ENCODE assay signal across 1 cellular context in genomic region chrX:49166914-49167739, GRCh38.
TF ChIP-seq lines count a peak whose summit lies in the region.

No MANE protein-coding gene starts in this region.

TF ChIP-seq in K562, 482 proteins besides CTCF, POLR2A, EP300 and RAD21 (continued from another document and continues in another):
- TF ChIP-seq TEAD4 (IDR thresholded peaks at IDR 0.05; ENCODE audit: low read length), result peak; percentile 51; the same call in 1 of the 2 replicates
- no peak for TF ChIP-seq TEAD4 (CRISPR knock-in tag; IDR thresholded peaks at IDR 0.05; ENCODE audit: borderline replicate concordance)
- TF ChIP-seq YY1 (IDR thresholded peaks at IDR 0.05; ENCODE audit: borderline replicate concordance in 1 of 3, control insufficient read depth in 1 of 3, extremely low read depth in 1 of 3, insufficient read depth in 3 of 3, insufficient read length in 1 of 3, insufficient replicate concordance in 2 of 3, low read depth in 1 of 3, low read length in 2 of 3), result peak in 1 of 3 experiments; percentile 58
- TF ChIP-seq ZNF316 (IDR thresholded peaks at IDR 0.05), result peak; percentile 72; the same call in 1 of the 2 replicates
- TF ChIP-seq, protein P1, sequence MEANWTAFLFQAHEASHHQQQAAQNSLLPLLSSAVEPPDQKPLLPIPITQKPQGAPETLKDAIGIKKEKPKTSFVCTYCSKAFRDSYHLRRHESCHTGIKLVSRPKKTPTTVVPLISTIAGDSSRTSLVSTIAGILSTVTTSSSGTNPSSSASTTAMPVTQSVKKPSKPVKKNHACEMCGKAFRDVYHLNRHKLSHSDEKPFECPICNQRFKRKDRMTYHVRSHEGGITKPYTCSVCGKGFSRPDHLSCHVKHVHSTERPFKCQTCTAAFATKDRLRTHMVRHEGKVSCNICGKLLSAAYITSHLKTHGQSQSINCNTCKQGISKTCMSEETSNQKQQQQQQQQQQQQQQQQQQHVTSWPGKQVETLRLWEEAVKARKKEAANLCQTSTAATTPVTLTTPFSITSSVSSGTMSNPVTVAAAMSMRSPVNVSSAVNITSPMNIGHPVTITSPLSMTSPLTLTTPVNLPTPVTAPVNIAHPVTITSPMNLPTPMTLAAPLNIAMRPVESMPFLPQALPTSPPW (CRISPR knock-in tag; IDR thresholded peaks at IDR 0.05), result peak; percentile 64; the same call in 1 of the 2 replicates
- peak in 1 of 2 experiments; percentile 84; a peak in 2 of 4 replicates for TF ChIP-seq SRF (CRISPR knock-in tag; IDR thresholded peaks at IDR 0.05)
- no peak for TF ChIP-seq NELFE (IDR thresholded peaks at IDR 0.05; ENCODE audit: insufficient read depth, insufficient read length)
- 0 out of 2 replicates have a peak, but pooled peaks have one; percentile 6 for TF ChIP-seq HCFC1 (IDR thresholded peaks at IDR 0.05; ENCODE audit: low read depth, low read length)
- TF ChIP-seq MTA1 (IDR thresholded peaks at IDR 0.05; ENCODE audit: borderline replicate concordance), result peak; percentile 47; the same call in 1 of the 2 replicates
- TF ChIP-seq, protein P2, sequence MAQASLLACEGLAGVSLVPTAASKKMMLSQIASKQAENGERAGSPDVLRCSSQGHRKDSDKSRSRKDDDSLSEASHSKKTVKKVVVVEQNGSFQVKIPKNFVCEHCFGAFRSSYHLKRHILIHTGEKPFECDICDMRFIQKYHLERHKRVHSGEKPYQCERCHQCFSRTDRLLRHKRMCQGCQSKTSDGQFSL (CRISPR knock-in tag; IDR thresholded peaks at IDR 0.05), result no peak
- TF ChIP-seq, protein P2 (tag; IDR thresholded peaks at IDR 0.05), result peak in 1 of 2 experiments; percentile 47; a peak in 2 of 4 replicates
- TF ChIP-seq ZEB2 (IDR thresholded peaks at IDR 0.05), result peak; percentile 66; the same call in 1 of the 2 replicates
- peak; percentile 59; the same call in 1 of the 2 replicates for TF ChIP-seq SMARCC2 (IDR thresholded peaks at IDR 0.05; ENCODE audit: low read depth)
- TF ChIP-seq TAF1 (IDR thresholded peaks at IDR 0.05; ENCODE audit: control insufficient read depth, extremely low read depth, insufficient read depth, low read length, severe bottlenecking), result peak; percentile 71
- TF ChIP-seq ZBTB1 (CRISPR knock-in tag; IDR thresholded peaks at IDR 0.05; ENCODE audit: borderline replicate concordance, low read depth), result 0 out of 2 replicates have a peak, but pooled peaks have one; percentile 24
- peak; percentile 37 to 66; a peak in 1 of 4 replicates for TF ChIP-seq UBTF (IDR thresholded peaks at IDR 0.05; ENCODE audit: borderline replicate concordance in 1 of 2, low read depth in 2 of 2, low read length in 2 of 2)
- no peak for TF ChIP-seq PCBP2 (IDR thresholded peaks at IDR 0.05; ENCODE audit: low read depth, low read length, poor library complexity, severe bottlenecking)
- TF ChIP-seq ID3 (CRISPR knock-in tag; IDR thresholded peaks at IDR 0.05), result no peak
- TF ChIP-seq ID3 (tag; IDR thresholded peaks at IDR 0.05), result 0 out of 2 replicates have a peak, but pooled peaks have one; percentile 54
- TF ChIP-seq ZNF639 (CRISPR knock-in tag; conservative IDR thresholded peaks at IDR 0.05 in 1 of 2, IDR thresholded peaks at IDR 0.05 in 1 of 2), result 0 out of 4 replicates have a peak, but pooled peaks of 1 of the 2 experiments have one; percentile 37
- TF ChIP-seq NFE2 (IDR thresholded peaks at IDR 0.05; ENCODE audit: low read depth), result peak; percentile 92
- no peak for TF ChIP-seq NR1H2 (CRISPR knock-in tag; IDR thresholded peaks at IDR 0.05)
- peak; percentile 71; the same call in 1 of the 2 replicates for TF ChIP-seq ZNF589 (CRISPR knock-in tag; IDR thresholded peaks at IDR 0.05; ENCODE audit: low read depth)
- peak; percentile 99 for TF ChIP-seq ETV1 (tag; conservative IDR thresholded peaks at IDR 0.05; ENCODE audit: low read depth)
- TF ChIP-seq FOXJ3 (CRISPR knock-in tag; IDR thresholded peaks at IDR 0.05), result no peak
- TF ChIP-seq GATAD2A (IDR thresholded peaks at IDR 0.05), result peak; percentile 60; the same call in 1 of the 2 replicates
- peak; percentile 57 for TF ChIP-seq ZNF24 (IDR thresholded peaks at IDR 0.05)
- TF ChIP-seq CHCHD3 (CRISPR knock-in tag; IDR thresholded peaks at IDR 0.05), result no peak
- TF ChIP-seq CHAMP1 (IDR thresholded peaks at IDR 0.05), result no peak
- TF ChIP-seq SETDB1 (IDR thresholded peaks at IDR 0.05; ENCODE audit: low read length), result no peak
- no peak for TF ChIP-seq PTRF (tag; IDR thresholded peaks at IDR 0.05)
- peak; percentile 51 for TF ChIP-seq TCF3 (CRISPR knock-in tag; IDR thresholded peaks at IDR 0.05)
- peak; percentile 26; the same call in 1 of the 2 replicates for TF ChIP-seq NCOR1 (IDR thresholded peaks at IDR 0.05)
- TF ChIP-seq THRB (CRISPR knock-in tag; conservative IDR thresholded peaks at IDR 0.05), result 0 out of 2 replicates have a peak, but pooled peaks have one; percentile 14
- peak; percentile 81 for TF ChIP-seq POLR2G (IDR thresholded peaks at IDR 0.05; ENCODE audit: low read depth, low read length)
- no peak for TF ChIP-seq TOE1 (IDR thresholded peaks at IDR 0.05; ENCODE audit: borderline replicate concordance)
- TF ChIP-seq TOE1 (CRISPR knock-in tag; IDR thresholded peaks at IDR 0.05; ENCODE audit: borderline replicate concordance, low read depth), result no peak
- TF ChIP-seq ETV6 (IDR thresholded peaks at IDR 0.05; ENCODE audit: borderline replicate concordance in 1 of 2, low read depth in 2 of 2, low read length in 1 of 2), result peak in 1 of 2 experiments; percentile 63; a peak in 1 of 4 replicates
- no peak for TF ChIP-seq ETV6 (CRISPR knock-in tag; IDR thresholded peaks at IDR 0.05; ENCODE audit: borderline replicate concordance)
- TF ChIP-seq MTF1 (CRISPR knock-in tag; IDR thresholded peaks at IDR 0.05; ENCODE audit: borderline replicate concordance), result 0 out of 2 replicates have a peak, but pooled peaks have one; percentile 30
- TF ChIP-seq SOX6 (IDR thresholded peaks at IDR 0.05), result peak; percentile 58
- TF ChIP-seq, protein P3, sequence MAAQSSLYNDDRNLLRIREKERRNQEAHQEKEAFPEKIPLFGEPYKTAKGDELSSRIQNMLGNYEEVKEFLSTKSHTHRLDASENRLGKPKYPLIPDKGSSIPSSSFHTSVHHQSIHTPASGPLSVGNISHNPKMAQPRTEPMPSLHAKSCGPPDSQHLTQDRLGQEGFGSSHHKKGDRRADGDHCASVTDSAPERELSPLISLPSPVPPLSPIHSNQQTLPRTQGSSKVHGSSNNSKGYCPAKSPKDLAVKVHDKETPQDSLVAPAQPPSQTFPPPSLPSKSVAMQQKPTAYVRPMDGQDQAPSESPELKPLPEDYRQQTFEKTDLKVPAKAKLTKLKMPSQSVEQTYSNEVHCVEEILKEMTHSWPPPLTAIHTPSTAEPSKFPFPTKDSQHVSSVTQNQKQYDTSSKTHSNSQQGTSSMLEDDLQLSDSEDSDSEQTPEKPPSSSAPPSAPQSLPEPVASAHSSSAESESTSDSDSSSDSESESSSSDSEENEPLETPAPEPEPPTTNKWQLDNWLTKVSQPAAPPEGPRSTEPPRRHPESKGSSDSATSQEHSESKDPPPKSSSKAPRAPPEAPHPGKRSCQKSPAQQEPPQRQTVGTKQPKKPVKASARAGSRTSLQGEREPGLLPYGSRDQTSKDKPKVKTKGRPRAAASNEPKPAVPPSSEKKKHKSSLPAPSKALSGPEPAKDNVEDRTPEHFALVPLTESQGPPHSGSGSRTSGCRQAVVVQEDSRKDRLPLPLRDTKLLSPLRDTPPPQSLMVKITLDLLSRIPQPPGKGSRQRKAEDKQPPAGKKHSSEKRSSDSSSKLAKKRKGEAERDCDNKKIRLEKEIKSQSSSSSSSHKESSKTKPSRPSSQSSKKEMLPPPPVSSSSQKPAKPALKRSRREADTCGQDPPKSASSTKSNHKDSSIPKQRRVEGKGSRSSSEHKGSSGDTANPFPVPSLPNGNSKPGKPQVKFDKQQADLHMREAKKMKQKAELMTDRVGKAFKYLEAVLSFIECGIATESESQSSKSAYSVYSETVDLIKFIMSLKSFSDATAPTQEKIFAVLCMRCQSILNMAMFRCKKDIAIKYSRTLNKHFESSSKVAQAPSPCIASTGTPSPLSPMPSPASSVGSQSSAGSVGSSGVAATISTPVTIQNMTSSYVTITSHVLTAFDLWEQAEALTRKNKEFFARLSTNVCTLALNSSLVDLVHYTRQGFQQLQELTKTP (IDR thresholded peaks at IDR 0.05; ENCODE audit: low read depth in 1 of 2, partially characterized antibody in 2 of 2), result peak in 1 of 2 experiments; percentile 42
- TF ChIP-seq HSF4 (CRISPR knock-in tag; IDR thresholded peaks at IDR 0.05; ENCODE audit: borderline replicate concordance), result no peak
- TF ChIP-seq ZNF408 (CRISPR knock-in tag; IDR thresholded peaks at IDR 0.05; ENCODE audit: low read depth), result no peak
- TF ChIP-seq RNF2 (IDR thresholded peaks at IDR 0.05), result peak; percentile 99
- no peak for TF ChIP-seq RFX7 (CRISPR knock-in tag; IDR thresholded peaks at IDR 0.05)
- 0 out of 2 replicates have a peak, but pooled peaks have one; percentile 18 for TF ChIP-seq BACH1 (tag; IDR thresholded peaks at IDR 0.05)
- no peak for TF ChIP-seq ZNF143 (CRISPR knock-in tag; IDR thresholded peaks at IDR 0.05)
- TF ChIP-seq ZBTB49 (CRISPR knock-in tag; IDR thresholded peaks at IDR 0.05; ENCODE audit: borderline replicate concordance), result no peak
- no peak for TF ChIP-seq FUS (optimal IDR thresholded peaks at IDR 0.05; ENCODE audit: low read depth, low read length)
